Comparison of ENCODE assay signal across 1 cellular context in the genomic region with DNA sequence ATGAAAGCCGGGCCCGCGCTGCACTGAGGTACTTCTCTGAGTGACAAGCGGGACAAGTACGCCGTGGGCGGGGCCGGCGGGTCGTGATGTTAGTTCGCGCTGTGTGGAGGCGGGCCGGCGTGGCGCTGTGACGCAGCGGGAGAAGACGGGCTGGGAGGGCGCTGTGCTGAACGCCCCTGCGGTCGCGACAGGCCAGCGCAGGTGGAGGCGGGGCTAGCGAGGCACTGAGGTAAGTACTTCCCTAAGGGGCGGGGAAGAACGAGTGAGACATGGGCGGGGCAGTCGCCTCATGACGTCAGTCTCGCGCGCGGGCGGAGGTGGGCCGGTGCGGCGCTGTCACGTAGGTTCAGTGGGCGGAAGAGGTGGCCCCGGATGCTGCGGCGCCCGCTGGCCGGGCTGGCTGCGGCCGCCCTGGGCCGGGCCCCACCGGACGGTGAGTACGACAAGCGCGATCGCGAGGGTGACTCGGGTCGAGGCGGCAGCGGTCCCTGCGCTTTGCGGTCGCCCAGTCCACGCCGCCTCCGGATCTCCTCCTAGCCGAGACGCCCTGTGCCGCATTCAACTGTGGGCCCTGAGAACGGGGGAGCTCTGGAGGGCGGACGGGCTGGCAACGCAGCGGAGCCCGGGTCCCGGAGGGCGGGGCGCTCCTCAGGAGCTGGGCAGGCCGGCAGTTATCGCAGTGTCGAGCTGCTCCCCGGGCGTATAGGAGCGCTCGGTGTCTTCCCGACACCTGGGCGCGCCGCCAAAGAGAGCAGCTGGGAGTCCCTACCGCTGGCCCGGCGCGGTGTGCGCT.
A peak's percentile ranks its signal among the peaks of the same experiment; 100 is the strongest.
TF ChIP-seq lines count a peak whose summit lies in the region.

A gene with protein sequence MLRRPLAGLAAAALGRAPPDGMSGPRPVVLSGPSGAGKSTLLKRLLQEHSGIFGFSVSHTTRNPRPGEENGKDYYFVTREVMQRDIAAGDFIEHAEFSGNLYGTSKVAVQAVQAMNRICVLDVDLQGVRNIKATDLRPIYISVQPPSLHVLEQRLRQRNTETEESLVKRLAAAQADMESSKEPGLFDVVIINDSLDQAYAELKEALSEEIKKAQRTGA (plus strand): TSS at position 349 of the 793 bp plus-strand sequence. CDS start 24 bp downstream, at position 373.

TF ChIP-seq in HepG2, 621 proteins besides CTCF, POLR2A, EP300 and RAD21 (continued from another document and continues in another):
- TF ChIP-seq ZNF841 (CRISPR knock-in tag; IDR thresholded peaks at IDR 0.05; ENCODE audit: borderline replicate concordance), result no peak
- TF ChIP-seq, protein P1, sequence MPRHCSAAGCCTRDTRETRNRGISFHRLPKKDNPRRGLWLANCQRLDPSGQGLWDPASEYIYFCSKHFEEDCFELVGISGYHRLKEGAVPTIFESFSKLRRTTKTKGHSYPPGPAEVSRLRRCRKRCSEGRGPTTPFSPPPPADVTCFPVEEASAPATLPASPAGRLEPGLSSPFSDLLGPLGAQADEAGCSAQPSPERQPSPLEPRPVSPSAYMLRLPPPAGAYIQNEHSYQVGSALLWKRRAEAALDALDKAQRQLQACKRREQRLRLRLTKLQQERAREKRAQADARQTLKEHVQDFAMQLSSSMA (CRISPR knock-in tag; IDR thresholded peaks at IDR 0.05), result 0 out of 2 replicates have a peak, but pooled peaks have one; percentile 19
- TF ChIP-seq, protein P2, sequence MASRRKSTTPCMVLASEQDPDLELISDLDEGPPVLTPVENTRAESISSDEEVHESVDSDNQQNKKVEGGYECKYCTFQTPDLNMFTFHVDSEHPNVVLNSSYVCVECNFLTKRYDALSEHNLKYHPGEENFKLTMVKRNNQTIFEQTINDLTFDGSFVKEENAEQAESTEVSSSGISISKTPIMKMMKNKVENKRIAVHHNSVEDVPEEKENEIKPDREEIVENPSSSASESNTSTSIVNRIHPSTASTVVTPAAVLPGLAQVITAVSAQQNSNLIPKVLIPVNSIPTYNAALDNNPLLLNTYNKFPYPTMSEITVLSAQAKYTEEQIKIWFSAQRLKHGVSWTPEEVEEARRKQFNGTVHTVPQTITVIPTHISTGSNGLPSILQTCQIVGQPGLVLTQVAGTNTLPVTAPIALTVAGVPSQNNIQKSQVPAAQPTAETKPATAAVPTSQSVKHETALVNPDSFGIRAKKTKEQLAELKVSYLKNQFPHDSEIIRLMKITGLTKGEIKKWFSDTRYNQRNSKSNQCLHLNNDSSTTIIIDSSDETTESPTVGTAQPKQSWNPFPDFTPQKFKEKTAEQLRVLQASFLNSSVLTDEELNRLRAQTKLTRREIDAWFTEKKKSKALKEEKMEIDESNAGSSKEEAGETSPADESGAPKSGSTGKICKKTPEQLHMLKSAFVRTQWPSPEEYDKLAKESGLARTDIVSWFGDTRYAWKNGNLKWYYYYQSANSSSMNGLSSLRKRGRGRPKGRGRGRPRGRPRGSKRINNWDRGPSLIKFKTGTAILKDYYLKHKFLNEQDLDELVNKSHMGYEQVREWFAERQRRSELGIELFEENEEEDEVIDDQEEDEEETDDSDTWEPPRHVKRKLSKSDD (CRISPR knock-in tag; IDR thresholded peaks at IDR 0.05; ENCODE audit: low read depth), result peak; percentile 99
- no peak for TF ChIP-seq JUNB (CRISPR knock-in tag; IDR thresholded peaks at IDR 0.05; ENCODE audit: borderline replicate concordance)
- TF ChIP-seq MEIS2 (CRISPR knock-in tag; IDR thresholded peaks at IDR 0.05), result peak; percentile 91; the same call in 1 of the 2 replicates
- no peak for TF ChIP-seq MTA3 (CRISPR knock-in tag; IDR thresholded peaks at IDR 0.05)
- TF ChIP-seq, protein P3, sequence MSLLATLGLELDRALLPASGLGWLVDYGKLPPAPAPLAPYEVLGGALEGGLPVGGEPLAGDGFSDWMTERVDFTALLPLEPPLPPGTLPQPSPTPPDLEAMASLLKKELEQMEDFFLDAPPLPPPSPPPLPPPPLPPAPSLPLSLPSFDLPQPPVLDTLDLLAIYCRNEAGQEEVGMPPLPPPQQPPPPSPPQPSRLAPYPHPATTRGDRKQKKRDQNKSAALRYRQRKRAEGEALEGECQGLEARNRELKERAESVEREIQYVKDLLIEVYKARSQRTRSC (CRISPR knock-in tag; IDR thresholded peaks at IDR 0.05; ENCODE audit: low read depth), result peak; percentile 51; the same call in 1 of the 2 replicates
- no peak for TF ChIP-seq BCL6 (CRISPR knock-in tag; IDR thresholded peaks at IDR 0.05)
- TF ChIP-seq, protein P4, sequence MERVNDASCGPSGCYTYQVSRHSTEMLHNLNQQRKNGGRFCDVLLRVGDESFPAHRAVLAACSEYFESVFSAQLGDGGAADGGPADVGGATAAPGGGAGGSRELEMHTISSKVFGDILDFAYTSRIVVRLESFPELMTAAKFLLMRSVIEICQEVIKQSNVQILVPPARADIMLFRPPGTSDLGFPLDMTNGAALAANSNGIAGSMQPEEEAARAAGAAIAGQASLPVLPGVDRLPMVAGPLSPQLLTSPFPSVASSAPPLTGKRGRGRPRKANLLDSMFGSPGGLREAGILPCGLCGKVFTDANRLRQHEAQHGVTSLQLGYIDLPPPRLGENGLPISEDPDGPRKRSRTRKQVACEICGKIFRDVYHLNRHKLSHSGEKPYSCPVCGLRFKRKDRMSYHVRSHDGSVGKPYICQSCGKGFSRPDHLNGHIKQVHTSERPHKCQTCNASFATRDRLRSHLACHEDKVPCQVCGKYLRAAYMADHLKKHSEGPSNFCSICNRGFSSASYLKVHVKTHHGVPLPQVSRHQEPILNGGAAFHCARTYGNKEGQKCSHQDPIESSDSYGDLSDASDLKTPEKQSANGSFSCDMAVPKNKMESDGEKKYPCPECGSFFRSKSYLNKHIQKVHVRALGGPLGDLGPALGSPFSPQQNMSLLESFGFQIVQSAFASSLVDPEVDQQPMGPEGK (CRISPR knock-in tag; IDR thresholded peaks at IDR 0.05), result peak; percentile 77
- no peak for TF ChIP-seq XBP1 (CRISPR knock-in tag; IDR thresholded peaks at IDR 0.05)
- no peak for TF ChIP-seq ZNF10 (CRISPR knock-in tag; IDR thresholded peaks at IDR 0.05; ENCODE audit: borderline replicate concordance, low read depth)
- 0 out of 2 replicates have a peak, but pooled peaks have one; percentile 70 for TF ChIP-seq EEA1 (CRISPR knock-in tag; IDR thresholded peaks at IDR 0.05; ENCODE audit: borderline replicate concordance)
- TF ChIP-seq, protein P5, sequence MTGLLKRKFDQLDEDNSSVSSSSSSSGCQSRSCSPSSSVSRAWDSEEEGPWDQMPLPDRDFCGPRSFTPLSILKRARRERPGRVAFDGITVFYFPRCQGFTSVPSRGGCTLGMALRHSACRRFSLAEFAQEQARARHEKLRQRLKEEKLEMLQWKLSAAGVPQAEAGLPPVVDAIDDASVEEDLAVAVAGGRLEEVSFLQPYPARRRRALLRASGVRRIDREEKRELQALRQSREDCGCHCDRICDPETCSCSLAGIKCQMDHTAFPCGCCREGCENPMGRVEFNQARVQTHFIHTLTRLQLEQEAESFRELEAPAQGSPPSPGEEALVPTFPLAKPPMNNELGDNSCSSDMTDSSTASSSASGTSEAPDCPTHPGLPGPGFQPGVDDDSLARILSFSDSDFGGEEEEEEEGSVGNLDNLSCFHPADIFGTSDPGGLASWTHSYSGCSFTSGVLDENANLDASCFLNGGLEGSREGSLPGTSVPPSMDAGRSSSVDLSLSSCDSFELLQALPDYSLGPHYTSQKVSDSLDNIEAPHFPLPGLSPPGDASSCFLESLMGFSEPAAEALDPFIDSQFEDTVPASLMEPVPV (CRISPR knock-in tag; IDR thresholded peaks at IDR 0.05), result 0 out of 2 replicates have a peak, but pooled peaks have one; percentile 35
- TF ChIP-seq, protein P6, sequence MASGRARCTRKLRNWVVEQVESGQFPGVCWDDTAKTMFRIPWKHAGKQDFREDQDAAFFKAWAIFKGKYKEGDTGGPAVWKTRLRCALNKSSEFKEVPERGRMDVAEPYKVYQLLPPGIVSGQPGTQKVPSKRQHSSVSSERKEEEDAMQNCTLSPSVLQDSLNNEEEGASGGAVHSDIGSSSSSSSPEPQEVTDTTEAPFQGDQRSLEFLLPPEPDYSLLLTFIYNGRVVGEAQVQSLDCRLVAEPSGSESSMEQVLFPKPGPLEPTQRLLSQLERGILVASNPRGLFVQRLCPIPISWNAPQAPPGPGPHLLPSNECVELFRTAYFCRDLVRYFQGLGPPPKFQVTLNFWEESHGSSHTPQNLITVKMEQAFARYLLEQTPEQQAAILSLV (CRISPR knock-in tag; IDR thresholded peaks at IDR 0.05; ENCODE audit: borderline replicate concordance), result no peak
- TF ChIP-seq, protein P7, sequence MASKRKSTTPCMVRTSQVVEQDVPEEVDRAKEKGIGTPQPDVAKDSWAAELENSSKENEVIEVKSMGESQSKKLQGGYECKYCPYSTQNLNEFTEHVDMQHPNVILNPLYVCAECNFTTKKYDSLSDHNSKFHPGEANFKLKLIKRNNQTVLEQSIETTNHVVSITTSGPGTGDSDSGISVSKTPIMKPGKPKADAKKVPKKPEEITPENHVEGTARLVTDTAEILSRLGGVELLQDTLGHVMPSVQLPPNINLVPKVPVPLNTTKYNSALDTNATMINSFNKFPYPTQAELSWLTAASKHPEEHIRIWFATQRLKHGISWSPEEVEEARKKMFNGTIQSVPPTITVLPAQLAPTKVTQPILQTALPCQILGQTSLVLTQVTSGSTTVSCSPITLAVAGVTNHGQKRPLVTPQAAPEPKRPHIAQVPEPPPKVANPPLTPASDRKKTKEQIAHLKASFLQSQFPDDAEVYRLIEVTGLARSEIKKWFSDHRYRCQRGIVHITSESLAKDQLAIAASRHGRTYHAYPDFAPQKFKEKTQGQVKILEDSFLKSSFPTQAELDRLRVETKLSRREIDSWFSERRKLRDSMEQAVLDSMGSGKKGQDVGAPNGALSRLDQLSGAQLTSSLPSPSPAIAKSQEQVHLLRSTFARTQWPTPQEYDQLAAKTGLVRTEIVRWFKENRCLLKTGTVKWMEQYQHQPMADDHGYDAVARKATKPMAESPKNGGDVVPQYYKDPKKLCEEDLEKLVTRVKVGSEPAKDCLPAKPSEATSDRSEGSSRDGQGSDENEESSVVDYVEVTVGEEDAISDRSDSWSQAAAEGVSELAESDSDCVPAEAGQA (IDR thresholded peaks at IDR 0.05; ENCODE audit: low read depth), result peak; percentile 99
- TF ChIP-seq, protein P7 (CRISPR knock-in tag; IDR thresholded peaks at IDR 0.05; ENCODE audit: borderline replicate concordance), result no peak
- no peak; the same call in 1 of the 2 replicates for TF ChIP-seq ZNF143 (CRISPR knock-in tag; IDR thresholded peaks at IDR 0.05)
- TF ChIP-seq MXD4 (CRISPR knock-in tag; IDR thresholded peaks at IDR 0.05), result peak; percentile 47; the same call in 1 of the 2 replicates
- no peak for TF ChIP-seq SMC3 (IDR thresholded peaks at IDR 0.05; ENCODE audit: low read length)
- TF ChIP-seq NRL (CRISPR knock-in tag; IDR thresholded peaks at IDR 0.05; ENCODE audit: borderline replicate concordance), result no peak; the same call in 1 of the 2 replicates
- TF ChIP-seq, protein P8, sequence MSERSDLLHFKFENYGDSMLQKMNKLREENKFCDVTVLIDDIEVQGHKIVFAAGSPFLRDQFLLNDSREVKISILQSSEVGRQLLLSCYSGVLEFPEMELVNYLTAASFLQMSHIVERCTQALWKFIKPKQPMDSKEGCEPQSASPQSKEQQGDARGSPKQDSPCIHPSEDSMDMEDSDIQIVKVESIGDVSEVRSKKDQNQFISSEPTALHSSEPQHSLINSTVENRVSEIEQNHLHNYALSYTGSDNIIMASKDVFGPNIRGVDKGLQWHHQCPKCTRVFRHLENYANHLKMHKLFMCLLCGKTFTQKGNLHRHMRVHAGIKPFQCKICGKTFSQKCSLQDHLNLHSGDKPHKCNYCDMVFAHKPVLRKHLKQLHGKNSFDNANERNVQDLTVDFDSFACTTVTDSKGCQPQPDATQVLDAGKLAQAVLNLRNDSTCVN (CRISPR knock-in tag; IDR thresholded peaks at IDR 0.05; ENCODE audit: borderline replicate concordance), result peak; percentile 17; the same call in 1 of the 2 replicates
- peak; percentile 77; the same call in 1 of the 2 replicates for TF ChIP-seq ZNF788 (CRISPR knock-in tag; IDR thresholded peaks at IDR 0.05; ENCODE audit: borderline replicate concordance)
- TF ChIP-seq CCDC6 (CRISPR knock-in tag; IDR thresholded peaks at IDR 0.05), result peak; percentile 81; the same call in 1 of the 2 replicates
- no peak; the same call in 1 of the 2 replicates for TF ChIP-seq ZMYM2 (CRISPR knock-in tag; IDR thresholded peaks at IDR 0.05)
- TF ChIP-seq PHF5A (CRISPR knock-in tag; IDR thresholded peaks at IDR 0.05; ENCODE audit: low read depth, unreplicated experiment), result no peak
- peak; percentile 53; the same call in 1 of the 2 replicates for TF ChIP-seq ZNF773 (CRISPR knock-in tag; IDR thresholded peaks at IDR 0.05; ENCODE audit: borderline replicate concordance)
- TF ChIP-seq, protein P9, sequence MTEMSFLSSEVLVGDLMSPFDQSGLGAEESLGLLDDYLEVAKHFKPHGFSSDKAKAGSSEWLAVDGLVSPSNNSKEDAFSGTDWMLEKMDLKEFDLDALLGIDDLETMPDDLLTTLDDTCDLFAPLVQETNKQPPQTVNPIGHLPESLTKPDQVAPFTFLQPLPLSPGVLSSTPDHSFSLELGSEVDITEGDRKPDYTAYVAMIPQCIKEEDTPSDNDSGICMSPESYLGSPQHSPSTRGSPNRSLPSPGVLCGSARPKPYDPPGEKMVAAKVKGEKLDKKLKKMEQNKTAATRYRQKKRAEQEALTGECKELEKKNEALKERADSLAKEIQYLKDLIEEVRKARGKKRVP (CRISPR knock-in tag; IDR thresholded peaks at IDR 0.05), result no peak
- TF ChIP-seq SNRNP70 (IDR thresholded peaks at IDR 0.05; ENCODE audit: low read depth, low read length), result no peak
- TF ChIP-seq ARNT2 (CRISPR knock-in tag; IDR thresholded peaks at IDR 0.05; ENCODE audit: low read depth), result 0 out of 2 replicates have a peak, but pooled peaks have one; percentile 27
- TF ChIP-seq HOXA7 (CRISPR knock-in tag; IDR thresholded peaks at IDR 0.05), result no peak
- no peak for TF ChIP-seq SETDB1 (CRISPR knock-in tag; IDR thresholded peaks at IDR 0.05; ENCODE audit: borderline replicate concordance)
- no peak for TF ChIP-seq ZNF260 (CRISPR knock-in tag; IDR thresholded peaks at IDR 0.05; ENCODE audit: borderline replicate concordance, low read depth)
- peak; percentile 76; the same call in 1 of the 2 replicates for TF ChIP-seq AKAP8 (CRISPR knock-in tag; IDR thresholded peaks at IDR 0.05)
- peak; percentile 64; the same call in 1 of the 2 replicates for TF ChIP-seq HOXD1 (CRISPR knock-in tag; IDR thresholded peaks at IDR 0.05)
- peak; percentile 79 for TF ChIP-seq ZNF430 (CRISPR knock-in tag; IDR thresholded peaks at IDR 0.05)
- TF ChIP-seq PHF20 (CRISPR knock-in tag; IDR thresholded peaks at IDR 0.05), result peak; percentile 90
- TF ChIP-seq ZNF160 (CRISPR knock-in tag; IDR thresholded peaks at IDR 0.05), result 0 out of 2 replicates have a peak, but pooled peaks have one; percentile 27
- peak; percentile 78; the same call in 1 of the 2 replicates for TF ChIP-seq FOXK1 (CRISPR knock-in tag; IDR thresholded peaks at IDR 0.05; ENCODE audit: borderline replicate concordance, low read depth)
- no peak for TF ChIP-seq ZNF44 (CRISPR knock-in tag; IDR thresholded peaks at IDR 0.05)
